ENCODE assay signal across 28 cellular contexts in the genomic region with DNA sequence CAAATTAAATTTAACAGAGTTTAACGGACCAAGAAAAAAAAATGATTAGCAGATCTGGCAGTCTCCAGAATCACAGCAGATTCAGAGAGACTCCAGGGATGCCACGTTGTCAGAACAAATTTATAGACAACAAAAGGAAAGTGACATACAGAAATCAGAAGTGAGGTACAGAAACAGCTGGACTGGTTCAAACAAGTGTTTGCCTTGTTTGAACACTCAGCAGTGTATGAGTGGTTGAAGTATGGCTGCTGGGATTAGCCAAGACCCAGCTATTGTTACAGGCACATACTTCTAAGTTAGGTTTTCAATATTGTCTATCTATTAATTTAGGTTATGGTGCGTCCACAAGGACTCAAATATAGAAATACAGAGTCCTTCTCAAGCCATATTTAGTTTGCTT. TPM values are rescaled to one million over a fixed set of nuclear protein-coding genes. Genes with fewer than 3 reads are reported as not detected.
DNase-seq lines count a peak whose midpoint lies in the region; TF ChIP-seq lines count a peak whose summit lies in the region.
"Had no signal": no experiment of that assay in that cellular context is flagged by ENCODE, and none has a peak within 500 bp of the region (broad histone marks: within the 10 kb centered on the region; RNA-seq: fewer than 3 reads in every experiment).

No MANE protein-coding gene starts in this region.

- in situ Hi-C loops in mammary epithelial cell (cut with MboI; ENCODE audit: low sequenced_read_pairs in 2 of 2): loop anchor here in 1 of 2 donors (5.0 to 10.0 kb wide), 2 partner anchors 93 to 191 kb away; partner anchors contain the start of gene CLTRN

- H3K4me1 ChIP-seq in ACC112 (ENCODE audit: control insufficient read depth, insufficient read depth, low read length, unreplicated experiment) (peaks cover 18% of the 10 kb centered on the region), mammary epithelial cell (ENCODE audit: insufficient read depth, low read length) (peaks cover 38% of the 10 kb centered on the region), mesendoderm (ENCODE audit: control insufficient read depth, low read depth, low read length) (no peaks in the 10 kb centered on the region)
- H3K4me1 ChIP-seq: adrenal gland, prostate gland, tibial artery, vagina had no signal

- no peaks in the 10 kb centered on the region for H3K79me2 ChIP-seq in ACC112 (ENCODE audit: control insufficient read depth, insufficient read depth, low read length, unreplicated experiment)
- H3K79me2 ChIP-seq in mammary epithelial cell (ENCODE audit: insufficient read depth, low read length): no peaks in the 10 kb centered on the region
- no peaks in the 10 kb centered on the region for H3K79me2 ChIP-seq in mesendoderm (ENCODE audit: control insufficient read depth, insufficient read depth, low read length)

- H4K8ac ChIP-seq in mesendoderm (ENCODE audit: low read depth, low read length): no peak overlapping the region

- H3K9ac ChIP-seq in mammary epithelial cell (ENCODE audit: insufficient read depth, low read length): no peak overlapping the region
- no peak overlapping the region for H3K9ac ChIP-seq in mesendoderm (ENCODE audit: low read length)
- H3K9ac ChIP-seq: GM23248 had no signal

- no peak overlapping the region for H3K56ac ChIP-seq in mesendoderm (ENCODE audit: low read length)

- H4K5ac ChIP-seq in mesendoderm (ENCODE audit: low read length): no peak overlapping the region

- H3K79me1 ChIP-seq in mesendoderm (ENCODE audit: low read length): no peaks in the 10 kb centered on the region

- H3K9me3 ChIP-seq in mammary epithelial cell (replicated peaks; ENCODE audit: insufficient read depth, low read length): no peaks in the 10 kb centered on the region
- H3K9me3 ChIP-seq: adrenal gland, prostate gland, SJSA1, tibial artery, vagina had no signal

- no peak overlapping the region for H3K4ac ChIP-seq in mesendoderm (ENCODE audit: low read depth, low read length)

- H3K27me3 ChIP-seq in ACC112 (ENCODE audit: insufficient read depth, low read length) (no peaks in the 10 kb centered on the region), mammary epithelial cell (ENCODE audit: insufficient read depth, low read length) (no peaks in the 10 kb centered on the region), mesendoderm (ENCODE audit: insufficient read depth, low read length, poor library complexity) (no peaks in the 10 kb centered on the region)
- H3K27me3 ChIP-seq: SJSA1, tibial artery, vagina had no signal

- no peaks in the 10 kb centered on the region for H3K36me3 ChIP-seq in ACC112 (ENCODE audit: insufficient read depth, low read length)
- peaks cover 8% of the 10 kb centered on the region for H3K36me3 ChIP-seq in mammary epithelial cell (ENCODE audit: insufficient read depth, low read length)
- no peaks in the 10 kb centered on the region for H3K36me3 ChIP-seq in mesendoderm (ENCODE audit: control insufficient read depth, insufficient read depth, low read length)
- H3K36me3 ChIP-seq: adrenal gland, prostate gland, SJSA1, vagina, WERI-Rb-1 had no signal

- no peak overlapping the region for H2BK15ac ChIP-seq in mesendoderm (replicated peaks; ENCODE audit: low read depth)

- intact Hi-C loops in mammary epithelial cell (cut with micrococcal nuclease): no loop called here

- no peak overlapping the region for H3K4me3 ChIP-seq in ACC112 (ENCODE audit: low read depth, low read length)
- H3K4me3 ChIP-seq in mammary epithelial cell (replicated peaks in 1 of 3; ENCODE audit: insufficient read depth in 1 of 3, low read depth in 2 of 3, low read length in 3 of 3): no peak overlapping the region
- H3K4me3 ChIP-seq in mesendoderm (ENCODE audit: low read length): no peak overlapping the region
- H3K4me3 ChIP-seq: adrenal gland, GM23248, prostate gland, SJSA1, tibial artery, vagina had no signal

- H2AK5ac ChIP-seq in mesendoderm (ENCODE audit: low read length): no peak overlapping the region

- no peak overlapping the region for H3K23ac ChIP-seq in mesendoderm (ENCODE audit: low read length)

- no peak overlapping the region for H2BK120ac ChIP-seq in mesendoderm (ENCODE audit: low read depth, low read length)

- CTCF ChIA-PET in mammary epithelial cell (lab: Charles Lee; ENCODE audit: low non-redundant PET): no interaction called here

- dilution Hi-C loops in mammary epithelial cell (cut with HindIII; ENCODE audit: low sequenced_read_pairs): loop anchor here (5.0 kb wide), 1 partner anchor 73 kb away; no protein-coding TSS in a partner anchor

- H2AFZ ChIP-seq in ACC112 (ENCODE audit: low read length, unreplicated experiment) (peak overlapping the region; percentile 38), mammary epithelial cell (ENCODE audit: low read depth, low read length) (no peak overlapping the region)

- no peak overlapping the region for H2BK5ac ChIP-seq in mesendoderm (ENCODE audit: low read length)

- H3K4me2 ChIP-seq in mammary epithelial cell (ENCODE audit: insufficient read depth, low read depth, low read length) (no peak overlapping the region), mesendoderm (ENCODE audit: low read length) (no peak overlapping the region)

- no peak for TF ChIP-seq CTCF in mammary epithelial cell (conservative IDR thresholded peaks at IDR 0.05 in 1 of 2, IDR thresholded peaks at IDR 0.05 in 1 of 2; ENCODE audit: extremely low read depth in 1 of 2, insufficient read depth in 1 of 2, low read depth in 1 of 2, low read length in 2 of 2)

- no peaks in the 10 kb centered on the region for H4K20me1 ChIP-seq in mammary epithelial cell (ENCODE audit: insufficient read depth, low read length)

- DNase-seq in NCI-H1092 treated with DMSO at 0.1 percent for 48 hours (lab: John Stamatoyannopoulos, UW): peak; percentile 56
- DNase-seq in mammary epithelial cell: peak; percentile 55
- DNase-seq in myocyte (ENCODE audit: low read depth): peak; percentile 5
- DNase-seq in mesendoderm: no peak
- DNase-seq in HuH-7.5 (ENCODE audit: low spot score): no peak
- no peak for DNase-seq in GOT3 (lab: John Stamatoyannopoulos, UW)
- DNase-seq: activated CD4-positive, alpha-beta T cell treated with anti-CD3 and anti-CD28 coated beads for 48 hours; activated naive CD4-positive, alpha-beta T cell treated with anti-CD3 and anti-CD28 coated beads, Interleukin-2, amount 10 ng/mL, durations not matched to agents 7 days and 5 days; adrenal gland; GM23248; HFFc6; islet precursor cell; Kasumi-1; midbrain; MV-4-11; naive thymus-derived CD4-positive, alpha-beta T cell; NCI-H2171; NCI-H524 treated with DMSO at 0.1 percent for 48 hours; nucleus accumbens; stimulated activated CD4-positive, alpha-beta T cell treated with anti-CD3 and anti-CD28 coated beads, Interleukin-4, amount 100 ng/mL, for 24 hours; tibial artery; WERI-Rb-1 had no signal

- 100% methylated on average over 3 of the region's 3 CpGs for WGBS in mammary epithelial cell (ENCODE audit: low coverage, missing lambda C conversion rate)
- no CpG with 5 or more reads among the region's 3 CpGs for WGBS in mesendoderm (ENCODE audit: extremely low coverage, insufficient coverage, low lambda C conversion rate)

- no peak overlapping the region for H3K27ac ChIP-seq in ACC112 (ENCODE audit: low read depth, low read length)
- H3K27ac ChIP-seq in mammary epithelial cell (ENCODE audit: insufficient read depth, low read depth, low read length): peak overlapping the region; percentile 99
- no peak overlapping the region for H3K27ac ChIP-seq in mesendoderm (ENCODE audit: low read depth, low read length)
- H3K27ac ChIP-seq: adrenal gland, C4-2B, GM23248, prostate gland, SJSA1, tibial artery, vagina, WERI-Rb-1 had no signal

- H3K18ac ChIP-seq in mesendoderm (ENCODE audit: low read length): no peak overlapping the region

- BruUV-seq in mammary epithelial cell (replicated peaks; lab: Mats Ljungman, UMichigan): no TSS peak

RNA-seq across cellular contexts. Expression of gene PIR, which starts 19.1 kb away (rescaled TPM):
- total RNA-seq in mammary epithelial cell (10 to 100 TPM; 32.8 to 40.9 TPM), myocyte (4.6 and 7.3 TPM in 2 replicates)
- polyA plus RNA-seq in mammary epithelial cell: 47.8 TPM
- polyA minus RNA-seq in mammary epithelial cell: 28.3 TPM
- 9.3 TPM for polyA plus RNA-seq in myocyte (2012)
- 22.6 TPM for polyA plus RNA-seq in mesendoderm (2013, experiment 1 of 2)
- polyA plus RNA-seq in mesendoderm (2013, experiment 2 of 2): 21.1 TPM
- polyA plus RNA-seq: naive thymus-derived CD4-positive, alpha-beta T cell had no signal

RNA-seq across cellular contexts. Expression of gene BMX, which starts 26.5 kb away (rescaled TPM):
- total RNA-seq in mammary epithelial cell (under 1 TPM; 0.33 to 0.49 TPM), myocyte (not detected in 2 replicates)
- 0.16 TPM for polyA plus RNA-seq in mammary epithelial cell
- not detected for polyA minus RNA-seq in mammary epithelial cell
- not detected for polyA plus RNA-seq in myocyte (2012)
- polyA plus RNA-seq in mesendoderm (2013, experiment 1 of 2): not detected
- polyA plus RNA-seq in mesendoderm (2013, experiment 2 of 2): not detected
- total RNA-seq: activated T-helper 17 cell treated with anti-CD3 and anti-CD28 coated beads, Interleukin-2, amount 50 U/mL, for 72 hours; GM23248; HFFc6; naive thymus-derived CD4-positive, alpha-beta T cell; SJSA1 had no signal
- polyA plus RNA-seq: GM23248; naive thymus-derived CD4-positive, alpha-beta T cell had no signal

Comparison
In these comparisons a context has a peak if more than half of its experiments do, and no peak if none do; other contexts are left out.
1. DNase-seq: peak in NCI-H1092 treated with DMSO at 0.1 percent for 48 hours (single experiment), mammary epithelial cell (single experiment) and myocyte (single experiment); none in mesendoderm (single experiment), HuH-7.5 (single experiment) and GOT3 (single experiment).